ENCODE assay signal across 8 cellular contexts in the genomic region with DNA sequence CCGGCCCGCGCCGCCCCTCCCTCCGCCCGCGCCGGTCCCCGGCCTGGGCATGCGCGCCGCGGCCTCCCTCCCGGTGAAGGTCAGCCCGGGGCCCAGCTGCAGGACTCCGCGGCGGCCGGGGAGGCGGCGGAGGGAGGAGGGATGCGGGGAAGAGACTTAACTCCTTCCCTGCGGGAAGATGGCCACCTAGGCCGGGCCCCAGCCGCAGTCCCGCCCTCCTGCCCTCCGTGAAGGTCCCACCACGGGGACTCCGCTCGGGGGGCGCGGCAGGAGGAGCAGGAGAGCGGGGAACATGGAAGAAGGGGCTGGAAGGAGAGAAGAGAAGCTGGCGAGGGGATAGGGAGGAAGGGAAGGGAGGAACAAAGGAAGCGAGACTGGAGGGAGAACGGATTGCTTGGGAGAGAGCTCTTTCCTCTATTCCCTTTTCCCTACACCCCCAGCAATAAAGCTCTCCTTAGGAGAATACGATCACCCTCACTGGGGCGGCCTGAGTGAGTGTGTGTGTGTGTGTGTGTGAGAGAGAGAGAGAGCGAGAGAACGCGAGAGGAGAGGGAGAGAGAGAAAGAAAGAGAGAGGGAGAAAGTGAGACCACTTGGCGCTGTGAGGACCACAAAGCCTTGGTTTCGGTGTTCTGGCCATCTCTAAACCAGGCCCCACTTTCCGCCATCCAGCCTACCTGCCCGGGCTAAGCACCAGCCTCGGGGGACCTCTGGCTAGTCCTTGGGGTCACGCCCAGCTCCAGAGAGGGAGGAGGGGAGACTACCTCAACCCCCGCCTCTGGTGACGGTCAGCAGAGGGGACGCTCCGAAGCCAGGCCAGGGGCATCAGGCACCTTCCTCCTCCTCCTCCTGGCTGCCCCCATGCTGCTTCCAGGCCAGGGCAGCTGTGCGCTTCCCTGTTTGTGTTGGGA. TPM values are rescaled to one million over a fixed set of nuclear protein-coding genes. Genes with fewer than 3 reads are reported as not detected.
DNase-seq lines count a peak whose midpoint lies in the region; ATAC-seq and TF ChIP-seq lines count a peak whose summit lies in the region.

No MANE protein-coding gene starts in this region.

- H3K9me2 ChIP-seq in GM23338 (ENCODE audit: insufficient read depth): no peaks in the 10 kb centered on the region
- H3K9me2 ChIP-seq in OCI-LY1 (ENCODE audit: low read depth, low read length): no peaks in the 10 kb centered on the region

- CTCF ChIA-PET in activated CD4-positive, alpha-beta memory T cell treated with anti-CD3 and anti-CD28 coated beads, Interleukin-2, amount 10 ng/mL, durations not matched to agents 7 days and 5 days (lab: Charles Lee): interaction anchor here (1.5 kb wide), 1 partner anchor 8 kb away, joined by 3 read pairs; no protein-coding TSS in a partner anchor

- H3K4me1 Mint-ChIP-seq in GM23338: peaks cover 56% of the 10 kb centered on the region
- peaks cover 18% of the 10 kb centered on the region for H3K4me1 Mint-ChIP-seq in activated CD4-positive, alpha-beta memory T cell treated with anti-CD3 and anti-CD28 coated beads, Interleukin-2, amount 10 ng/mL, durations not matched to agents 7 days and 5 days

- H3K27ac Mint-ChIP-seq in GM23338: no peak overlapping the region
- no peak overlapping the region for H3K27ac Mint-ChIP-seq in activated CD4-positive, alpha-beta memory T cell treated with anti-CD3 and anti-CD28 coated beads, Interleukin-2, amount 10 ng/mL, durations not matched to agents 7 days and 5 days

- H3K79me2 ChIP-seq in GM23338 (replicated peaks; ENCODE audit: insufficient read depth) (no peaks in the 10 kb centered on the region), OCI-LY1 (ENCODE audit: insufficient read depth, low read length) (no peaks in the 10 kb centered on the region)

- peaks cover 73% of the 10 kb centered on the region for H3K27me3 Mint-ChIP-seq in GM23338 (ENCODE audit: insufficient read depth, low read depth, poor library complexity)
- H3K27me3 Mint-ChIP-seq in activated CD4-positive, alpha-beta memory T cell treated with anti-CD3 and anti-CD28 coated beads, Interleukin-2, amount 10 ng/mL, durations not matched to agents 7 days and 5 days: peaks cover 79% of the 10 kb centered on the region

- DNase-seq in GM23338 (ENCODE audit: low spot score) (peak; percentile 79), lung (ENCODE audit: low spot score) (peak; percentile 64), superior temporal gyrus (ENCODE audit: extremely low spot score) (peak; percentile 71), GM13977 (ENCODE audit: low spot score) (no peak)
- DNase-seq in activated CD4-positive, alpha-beta memory T cell treated with anti-CD3 and anti-CD28 coated beads, Interleukin-2, amount 10 ng/mL, durations not matched to agents 7 days and 5 days: no peak

- no peaks in the 10 kb centered on the region for H4K20me1 ChIP-seq in GM23338 (replicated peaks; ENCODE audit: insufficient read depth)
- no peaks in the 10 kb centered on the region for H4K20me1 ChIP-seq in OCI-LY1 (ENCODE audit: insufficient read depth, low read length)

- TF ChIP-seq CTCF in GM23338 (conservative IDR thresholded peaks at IDR 0.05; ENCODE audit: low read depth in 2 of 2) (no peak), OCI-LY1 (IDR thresholded peaks at IDR 0.05; ENCODE audit: low read length) (no peak), lung (IDR thresholded peaks at IDR 0.05; ENCODE audit: control extremely low read depth, extremely low read depth) (no peak), GM13977 (IDR thresholded peaks at IDR 0.05; ENCODE audit: extremely low read depth, insufficient read depth, missing control alignments) (no peak)

- no peak overlapping the region for H3K9ac ChIP-seq in OCI-LY1 (ENCODE audit: low read length)

- H2AFZ ChIP-seq in GM23338 (peak overlapping the region; percentile 96), OCI-LY1 (ENCODE audit: low read length) (no peak overlapping the region)

- H3K36me3 Mint-ChIP-seq in GM23338 (ENCODE audit: low read depth): no peaks in the 10 kb centered on the region; the same call in 2 of the 3 replicates
- no peaks in the 10 kb centered on the region for H3K36me3 Mint-ChIP-seq in activated CD4-positive, alpha-beta memory T cell treated with anti-CD3 and anti-CD28 coated beads, Interleukin-2, amount 10 ng/mL, durations not matched to agents 7 days and 5 days (ENCODE audit: low read depth)

- H3K4me3 Mint-ChIP-seq in GM23338: peak overlapping the region; percentile 85
- H3K4me3 Mint-ChIP-seq in activated CD4-positive, alpha-beta memory T cell treated with anti-CD3 and anti-CD28 coated beads, Interleukin-2, amount 10 ng/mL, durations not matched to agents 7 days and 5 days: no peak overlapping the region

- ATAC-seq in GM23338 (peak; percentile 26), lung (ENCODE audit: insufficient read depth, low FRiP score) (peak; percentile 44), HG03139 (IDR thresholded peaks at IDR 0.05; ENCODE audit: unreplicated experiment) (no peak)

- H3K4me3 ChIP-seq in GM23338 (peak overlapping the region; percentile 94), OCI-LY1 (ENCODE audit: low read depth, low read length, poor library complexity, severe bottlenecking) (no peak overlapping the region), ectodermal cell (ENCODE audit: insufficient read depth, low read depth, low read length) (peak overlapping the region; percentile 57), lung (peak overlapping the region; percentile 47)

- 3 to 4% methylated on average over 50 of the region's 52 CpGs for WGBS in ectodermal cell, 2 experiments
- WGBS in lung, 2 donors: 11 to 14% methylated on average over 29 to 52 of the region's 52 CpGs

- H3K27me3 ChIP-seq in GM23338 (ENCODE audit: insufficient read depth): peaks cover 66% of the 10 kb centered on the region
- peaks cover 22% of the 10 kb centered on the region for H3K27me3 ChIP-seq in OCI-LY1 (ENCODE audit: insufficient read depth, low read length)
- H3K27me3 ChIP-seq in ectodermal cell (ENCODE audit: control insufficient read depth, insufficient read depth, low read length, poor library complexity, severe bottlenecking): peaks cover 43% of the 10 kb centered on the region
- no peaks in the 10 kb centered on the region for H3K27me3 ChIP-seq in lung (ENCODE audit: control insufficient read depth, insufficient read depth)

- H3F3A ChIP-seq in GM23338 (replicated peaks; ENCODE audit: low read depth) (peaks cover 5% of the 10 kb centered on the region), OCI-LY1 (ENCODE audit: insufficient read depth, low read length) (no peaks in the 10 kb centered on the region)

- H3K9me3 Mint-ChIP-seq in GM23338: no peaks in the 10 kb centered on the region
- H3K9me3 Mint-ChIP-seq in activated CD4-positive, alpha-beta memory T cell treated with anti-CD3 and anti-CD28 coated beads, Interleukin-2, amount 10 ng/mL, durations not matched to agents 7 days and 5 days: no peaks in the 10 kb centered on the region

- H3K27ac ChIP-seq in GM23338 (ENCODE audit: low read depth) (no peak overlapping the region), OCI-LY1 (ENCODE audit: low read depth, low read length, poor library complexity, severe bottlenecking) (no peak overlapping the region), ectodermal cell (ENCODE audit: insufficient read depth, low read depth, low read length, poor library complexity, severe bottlenecking) (peak overlapping the region; percentile 83), lung (ENCODE audit: low read depth in 1 of 2, low read length in 1 of 2) (peak overlapping the region; percentile 88 to 97)

- in situ Hi-C loops in GM13977 (cut with MboI; ENCODE audit: low pct_unique_long_range_greater_than_20kb, low sequenced_read_pairs, unreplicated experiment): no loop called here

- H3K4me1 ChIP-seq in GM23338 (ENCODE audit: insufficient read depth) (peaks cover 28% of the 10 kb centered on the region), OCI-LY1 (ENCODE audit: insufficient read depth, low read length, severe bottlenecking) (peaks cover 12% of the 10 kb centered on the region), ectodermal cell (ENCODE audit: control insufficient read depth, insufficient read depth, low read length) (peaks cover 45% of the 10 kb centered on the region), lung (ENCODE audit: control insufficient read depth in 2 of 2, insufficient read depth in 2 of 2, low read length in 2 of 2) (peaks cover 0 to 16% of the 10 kb centered on the region in 2 donors)

- H3K9me3 ChIP-seq in OCI-LY1 (ENCODE audit: low read length) (no peaks in the 10 kb centered on the region), ectodermal cell (ENCODE audit: control insufficient read depth, low read length) (no peaks in the 10 kb centered on the region), lung (ENCODE audit: control insufficient read depth in 2 of 2, insufficient read depth in 1 of 2, low read length in 1 of 2) (no peaks in the 10 kb centered on the region)

- H3K4me2 ChIP-seq in GM23338 (peak overlapping the region; percentile 94), OCI-LY1 (ENCODE audit: low read length) (peak overlapping the region; percentile 38; the same call in 1 of the 2 replicates)

- H3K36me3 ChIP-seq in GM23338 (ENCODE audit: insufficient read depth) (no peaks in the 10 kb centered on the region), OCI-LY1 (ENCODE audit: insufficient read depth, low read length) (no peaks in the 10 kb centered on the region), ectodermal cell (ENCODE audit: control insufficient read depth, insufficient read depth, low read length) (no peaks in the 10 kb centered on the region), lung (ENCODE audit: control insufficient read depth in 2 of 2, insufficient read depth in 2 of 2, low read length in 2 of 2) (no peaks in the 10 kb centered on the region)

- POLR2A ChIA-PET in activated CD4-positive, alpha-beta memory T cell treated with anti-CD3 and anti-CD28 coated beads, Interleukin-2, amount 10 ng/mL, durations not matched to agents 7 days and 5 days (lab: Charles Lee): no interaction called here

RNA-seq across cellular contexts. Expression of gene SMARCD3, which starts 3.7 kb away (rescaled TPM):
- 2.2 and 3.3 TPM in 2 replicates for total RNA-seq in GM23338 (2014; rRNA removed; shearing (Covaris generic))
- polyA plus RNA-seq in GM23338 (2016; fragmentation: Nextera tagmentation; extraction: Ambion mirVana) (2.7 and 4.0 TPM in 2 replicates), lung (10 to 100 TPM; 40.3 to 62.5 TPM)
- polyA plus RNA-seq in ectodermal cell (2013, experiment 1 of 4): 25.8 TPM
- 22.5 TPM for polyA plus RNA-seq in ectodermal cell (2013, experiment 2 of 4)
- 22.3 TPM for polyA plus RNA-seq in ectodermal cell (2013, experiment 3 of 4)
- polyA plus RNA-seq in ectodermal cell (2013, experiment 4 of 4): 26.7 TPM
- total RNA-seq in lung: 10 to 100 TPM; 37.5 to 70.9 TPM
- total RNA-seq in activated CD4-positive, alpha-beta memory T cell treated with anti-CD3 and anti-CD28 coated beads, Interleukin-2, amount 10 ng/mL, durations not matched to agents 7 days and 5 days: 1 to 10 TPM; 1.5 to 2.7 TPM

RNA-seq across cellular contexts. Expression of gene CHPF2, which starts 19.9 kb away (rescaled TPM):
- 24.9 and 26.1 TPM in 2 replicates for total RNA-seq in GM23338 (2014; rRNA removed; shearing (Covaris generic))
- polyA plus RNA-seq in GM23338 (2016; fragmentation: Nextera tagmentation; extraction: Ambion mirVana) (4.8 and 5.4 TPM in 2 replicates), lung (10 to 100 TPM; 33.8 to 36.2 TPM)
- polyA plus RNA-seq in ectodermal cell (2013, experiment 1 of 4): 20.1 TPM
- 26.1 TPM for polyA plus RNA-seq in ectodermal cell (2013, experiment 2 of 4)
- 18.6 TPM for polyA plus RNA-seq in ectodermal cell (2013, experiment 3 of 4)
- polyA plus RNA-seq in ectodermal cell (2013, experiment 4 of 4): 21.5 TPM
- total RNA-seq in lung: 10 to 100 TPM; 23.3 to 54.0 TPM
- total RNA-seq in activated CD4-positive, alpha-beta memory T cell treated with anti-CD3 and anti-CD28 coated beads, Interleukin-2, amount 10 ng/mL, durations not matched to agents 7 days and 5 days: 10 to 100 TPM; 56.0 to 56.4 TPM

RNA-seq across cellular contexts. Expression of gene ABCF2, which starts 25.2 kb away (rescaled TPM):
- 47.9 and 58.7 TPM in 2 replicates for total RNA-seq in GM23338 (2014; rRNA removed; shearing (Covaris generic))
- polyA plus RNA-seq in GM23338 (2016; fragmentation: Nextera tagmentation; extraction: Ambion mirVana) (17.8 and 18.7 TPM in 2 replicates), lung (10 to 100 TPM; 15.4 to 36.3 TPM)
- polyA plus RNA-seq in ectodermal cell (2013, experiment 1 of 4): 73.7 TPM
- 62.3 TPM for polyA plus RNA-seq in ectodermal cell (2013, experiment 2 of 4)
- 45.5 TPM for polyA plus RNA-seq in ectodermal cell (2013, experiment 3 of 4)
- polyA plus RNA-seq in ectodermal cell (2013, experiment 4 of 4): 49.4 TPM
- total RNA-seq in lung: 10 to 100 TPM; 13.2 to 36.2 TPM
- 10 to 100 TPM; 23.1 to 27.6 TPM for total RNA-seq in activated CD4-positive, alpha-beta memory T cell treated with anti-CD3 and anti-CD28 coated beads, Interleukin-2, amount 10 ng/mL, durations not matched to agents 7 days and 5 days

RNA-seq across cellular contexts. Expression of gene H2BK1, which starts 41.9 kb away (rescaled TPM):
- not detected in 2 replicates for total RNA-seq in GM23338 (2014; rRNA removed; shearing (Covaris generic))
- polyA plus RNA-seq in GM23338 (2016; fragmentation: Nextera tagmentation; extraction: Ambion mirVana): not detected in 2 replicates
- not detected for polyA plus RNA-seq in ectodermal cell (2013, experiment 1 of 4)
- polyA plus RNA-seq in ectodermal cell (2013, experiment 2 of 4): not detected
- polyA plus RNA-seq in ectodermal cell (2013, experiment 3 of 4): not detected
- not detected for polyA plus RNA-seq in ectodermal cell (2013, experiment 4 of 4)
- under 1 TPM in 1 of 2 donors, not detected in 1; 0.52 TPM for total RNA-seq in lung
- not detected for polyA plus RNA-seq in lung
- total RNA-seq in activated CD4-positive, alpha-beta memory T cell treated with anti-CD3 and anti-CD28 coated beads, Interleukin-2, amount 10 ng/mL, durations not matched to agents 7 days and 5 days: not detected

Comparison
In these comparisons a context has a peak if more than half of its experiments do, and no peak if none do; other contexts are left out.
1. DNase-seq: peak in GM23338 (single experiment), lung (single experiment) and superior temporal gyrus (single experiment); none in GM13977 (single experiment) and activated CD4-positive, alpha-beta memory T cell treated with anti-CD3 and anti-CD28 coated beads, Interleukin-2, amount 10 ng/mL, durations not matched to agents 7 days and 5 days (single experiment).
2. H3K27ac ChIP-seq: peak in ectodermal cell (single experiment) and lung (2 of 2); none in GM23338 (single experiment) and OCI-LY1 (single experiment).